ENCODE assay signal across 8 cellular contexts in the genomic region with DNA sequence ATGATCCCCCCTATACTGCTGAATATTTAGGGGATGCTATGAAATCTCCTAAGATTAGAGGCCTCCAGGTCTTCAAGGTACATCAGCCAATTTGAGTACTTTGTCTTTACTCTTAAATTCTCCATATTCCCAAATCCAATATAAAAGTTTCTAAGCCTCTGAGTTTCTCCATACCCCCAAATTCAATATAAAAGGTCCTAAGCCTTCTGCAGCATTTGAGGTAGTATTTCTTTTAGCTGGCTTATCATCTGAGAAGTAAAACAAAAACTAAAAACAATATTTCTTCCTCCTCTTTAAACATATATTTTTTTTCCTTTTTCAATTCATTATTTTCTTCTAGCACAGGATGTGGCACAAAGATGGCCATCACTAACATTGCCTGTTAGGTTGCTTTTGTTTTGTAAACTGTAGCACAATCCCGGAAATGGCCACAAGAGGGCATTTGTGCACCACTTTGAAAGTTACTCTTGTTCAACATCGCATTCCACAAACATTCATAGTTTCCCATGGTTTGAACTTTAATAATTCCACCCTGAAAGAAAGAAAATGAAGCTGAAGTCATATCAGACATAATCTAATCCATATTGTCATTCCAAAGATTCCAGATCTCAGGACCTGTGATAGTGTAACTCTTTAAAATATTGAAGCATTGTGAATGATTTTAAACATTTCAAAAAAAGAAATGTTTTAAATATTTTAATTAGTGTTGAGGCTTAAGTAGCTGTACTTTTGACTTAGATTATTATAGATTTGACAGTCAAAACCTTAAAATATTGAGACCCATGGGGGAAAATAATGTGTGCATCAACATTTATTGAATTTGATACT. TPM values are rescaled to one million over a fixed set of nuclear protein-coding genes. Genes with fewer than 3 reads are reported as not detected.
A peak's percentile ranks its signal among the peaks of the same experiment; 100 is the strongest.
DNase-seq lines count a peak whose midpoint lies in the region; ATAC-seq, FAIRE-seq and TF ChIP-seq lines count a peak whose summit lies in the region.

No MANE protein-coding gene starts in this region.

- H2AFZ ChIP-seq in SU-DHL-6 (ENCODE audit: low read depth, low read length, severe bottlenecking), result no peak overlapping the region

- H3K27ac ChIP-seq in SU-DHL-6 (ENCODE audit: low read depth, low read length), result no peak overlapping the region

- H3K36me3 ChIP-seq in SU-DHL-6 (ENCODE audit: low read length) (no peaks in the 10 kb centered on the region), bronchial epithelial cell (ENCODE audit: control insufficient read depth, insufficient read depth, low read length) (no peaks in the 10 kb centered on the region)

- H4K20me1 ChIP-seq in SU-DHL-6 (ENCODE audit: low read depth, low read length), result no peaks in the 10 kb centered on the region

- no peak overlapping the region for H3K9ac ChIP-seq in SU-DHL-6 (ENCODE audit: low read length)

- DNase-seq in NCI-H2029 (lab: John Stamatoyannopoulos, UW), result peak; percentile 24
- no peak for DNase-seq in NCI-H2029 treated with DMSO at 0.1 percent for 48 hours (lab: John Stamatoyannopoulos, UW)
- peak; percentile 29 for DNase-seq in HS-27A (ENCODE audit: low read depth)
- DNase-seq in bronchial epithelial cell (ENCODE audit: low read depth), result peak; percentile 64
- DNase-seq in left colon, result peak; percentile 34 to 77
- DNase-seq in stimulated activated CD4-positive, alpha-beta T cell treated with anti-CD3 and anti-CD28 coated beads, TNF-alpha, amount 100 ng/mL, for 1 hour (ENCODE audit: low read depth in 3 of 3, low spot score in 1 of 3), result peak in 2 of 3 donors; percentile 1 to 5

- intact Hi-C loops in left colon (cut with DNase I, micrococcal nuclease), result no loop called here

- H3K4me3 ChIP-seq in SU-DHL-6 (ENCODE audit: insufficient read depth, low read length, poor library complexity, severe bottlenecking) (no peak overlapping the region), bronchial epithelial cell (ENCODE audit: low read depth, low read length) (no peak overlapping the region)

- no peaks in the 10 kb centered on the region for H3K9me2 ChIP-seq in SU-DHL-6 (replicated peaks; ENCODE audit: insufficient read depth, low read length)

- ATAC-seq in GM21381 (IDR thresholded peaks at IDR 0.05; ENCODE audit: unreplicated experiment) (peak; percentile 94), left colon (peak; percentile 53)

- FAIRE-seq in bronchial epithelial cell (lab: Jason Lieb, UNC), result no peak

- H3K27me3 ChIP-seq in SU-DHL-6 (ENCODE audit: low read length) (no peaks in the 10 kb centered on the region), bronchial epithelial cell (ENCODE audit: control insufficient read depth, insufficient read depth, low read length) (peaks cover 2% of the 10 kb centered on the region)

- no peaks in the 10 kb centered on the region for H3F3A ChIP-seq in SU-DHL-6 (ENCODE audit: insufficient read depth)

- no peak overlapping the region for H3K4me2 ChIP-seq in SU-DHL-6 (ENCODE audit: low read depth, low read length, poor library complexity, severe bottlenecking)

- no peaks in the 10 kb centered on the region for H3K9me3 ChIP-seq in SU-DHL-6 (ENCODE audit: insufficient read depth, low read length)

- TF ChIP-seq CTCF in SU-DHL-6 (IDR thresholded peaks at IDR 0.05; ENCODE audit: insufficient read depth, low read length, poor library complexity, severe bottlenecking) (peak; percentile 81), bronchial epithelial cell (IDR thresholded peaks at IDR 0.05; ENCODE audit: insufficient read depth, low read length, severe bottlenecking) (peak; percentile 65)

- no peaks in the 10 kb centered on the region for H3K79me2 ChIP-seq in SU-DHL-6 (ENCODE audit: insufficient read depth, low read length)

RNA-seq across cellular contexts. Expression of a gene that starts 21.0 kb away (rescaled TPM):
- total RNA-seq in bronchial epithelial cell, result not detected in 2 replicates
- not detected for total RNA-seq in left colon

RNA-seq across cellular contexts. Expression of a gene that starts 26.0 kb away (rescaled TPM):
- total RNA-seq in bronchial epithelial cell, result 0.51 and 1.1 TPM in 2 replicates
- 100 to 1,000 TPM; 275 to 368 TPM for total RNA-seq in left colon

RNA-seq across cellular contexts. Expression of a gene that starts 48.8 kb away (rescaled TPM):
- total RNA-seq in bronchial epithelial cell, result not detected in 2 replicates
- not detected for total RNA-seq in left colon

Comparison
In these comparisons a context has a peak if more than half of its experiments do, and no peak if none do; other contexts are left out.
1. RNA of a gene that starts 26.0 kb away (total RNA-seq): 275 to 368 TPM in left colon; 0.51 to 1.1 TPM in bronchial epithelial cell; every median in the first group is over 100 times any median in the second.